In genomic region chr9:131840220-131840619, GRCh38 we compare ENCODE assay signal across 17 cellular contexts.
DNase-seq lines count a peak whose midpoint lies in the region; ATAC-seq and TF ChIP-seq lines count a peak whose summit lies in the region.
"Had no signal": no experiment of that assay in that cellular context is flagged by ENCODE, and none has a peak within 500 bp of the region (broad histone marks: within the 10 kb centered on the region; RNA-seq: fewer than 3 reads in every experiment).

No MANE protein-coding gene starts in this region.

- no peaks in the 10 kb centered on the region for H3K36me3 ChIP-seq in mucosa of rectum (ENCODE audit: control insufficient read depth in 2 of 2, insufficient read depth in 2 of 2, low read length in 2 of 2)
- no peaks in the 10 kb centered on the region for H3K36me3 ChIP-seq in esophagus squamous epithelium
- H3K36me3 ChIP-seq: cardiac muscle cell, stomach, upper lobe of right lung had no signal

- intact Hi-C loops in esophagus squamous epithelium (cut with DNase I) = no loop called here

- H3K4me1 ChIP-seq in mucosa of rectum (ENCODE audit: control insufficient read depth in 2 of 2, insufficient read depth in 2 of 2, low read length in 2 of 2) = peaks cover 0 to 5% of the 10 kb centered on the region in 2 donors
- peaks cover 0 to 3% (median 0%) of the 10 kb centered on the region in 3 donors for H3K4me1 ChIP-seq in esophagus squamous epithelium
- H3K4me1 ChIP-seq: upper lobe of right lung had no signal

- no peak for TF ChIP-seq POLR2A in esophagus squamous epithelium (IDR thresholded peaks at IDR 0.05)

- H3K27ac ChIP-seq in mucosa of rectum (ENCODE audit: low read depth in 2 of 2, low read length in 2 of 2) (peak overlapping the region; percentile 1 to 43), esophagus squamous epithelium (no peak overlapping the region)
- H3K27ac ChIP-seq: cardiac muscle cell, epithelial cell of prostate, stomach, upper lobe of right lung had no signal

- H3K27ac Mint-ChIP-seq in activated CD4-positive, alpha-beta T cell treated with anti-CD3 and anti-CD28 coated beads, Interleukin-2, amount 10 ng/mL, durations not matched to agents 7 days and 5 days = peak overlapping the region; percentile 98
- H3K27ac Mint-ChIP-seq in WTC11 = no peak overlapping the region
- H3K27ac Mint-ChIP-seq: memory B cell, naive B cell had no signal

- no peak; the same call in 1 of the 2 replicates for ATAC-seq in WTC11
- ATAC-seq in HG03460 (IDR thresholded peaks at IDR 0.05; ENCODE audit: unreplicated experiment) = no peak
- ATAC-seq: upper lobe of right lung had no signal

- H3K9ac ChIP-seq in mucosa of rectum (ENCODE audit: low read depth in 1 of 2, low read length in 2 of 2) = no peak overlapping the region

- H3K36me3 Mint-ChIP-seq in activated CD4-positive, alpha-beta T cell treated with anti-CD3 and anti-CD28 coated beads, Interleukin-2, amount 10 ng/mL, durations not matched to agents 7 days and 5 days (ENCODE audit: low read depth) = no peaks in the 10 kb centered on the region
- no peaks in the 10 kb centered on the region for H3K36me3 Mint-ChIP-seq in WTC11
- H3K36me3 Mint-ChIP-seq: memory B cell, naive B cell had no signal

- peak overlapping the region; percentile 28 for H3K4me3 Mint-ChIP-seq in activated CD4-positive, alpha-beta T cell treated with anti-CD3 and anti-CD28 coated beads, Interleukin-2, amount 10 ng/mL, durations not matched to agents 7 days and 5 days
- H3K4me3 Mint-ChIP-seq in WTC11 = no peak overlapping the region
- H3K4me3 Mint-ChIP-seq: memory B cell, naive B cell had no signal

- POLR2A ChIA-PET in activated CD4-positive, alpha-beta T cell treated with anti-CD3 and anti-CD28 coated beads, Interleukin-2, amount 10 ng/mL, durations not matched to agents 7 days and 5 days (lab: Charles Lee) = interaction anchor here (0.5 kb wide), 1 partner anchor 247 kb away, joined by 4 read pairs; no protein-coding TSS in a partner anchor
- POLR2A ChIA-PET in WTC11 (lab: Charles Lee) = no interaction called here

- no peaks in the 10 kb centered on the region for H3K9me3 ChIP-seq in mucosa of rectum (ENCODE audit: control insufficient read depth in 2 of 2, low read length in 2 of 2)
- H3K9me3 ChIP-seq in esophagus squamous epithelium = no peaks in the 10 kb centered on the region
- H3K9me3 ChIP-seq: stomach, upper lobe of right lung had no signal

- peak; percentile 43 for DNase-seq in activated CD4-positive, alpha-beta T cell treated with anti-CD3 and anti-CD28 coated beads, Interleukin-2, amount 10 ng/mL, durations not matched to agents 7 days and 5 days
- DNase-seq in activated CD4-positive, alpha-beta T cell treated with anti-CD3 and anti-CD28 coated beads, Interleukin-2, amount 50 U/mL, for 4 hours = no peak
- DNase-seq in CMK (ENCODE audit: low read depth) (peak; percentile 21), WTC11 (ENCODE audit: low spot score) (no peak), NAMALWA (ENCODE audit: low spot score) (no peak), esophagus squamous epithelium (lab: John Stamatoyannopoulos, UW) (no peak)
- DNase-seq: KBM-7, naive B cell, NCI-H1092 treated with DMSO at 0.1 percent for 48 hours, NCI-H2081, stomach, upper lobe of right lung had no signal

- H3K27me3 Mint-ChIP-seq in activated CD4-positive, alpha-beta T cell treated with anti-CD3 and anti-CD28 coated beads, Interleukin-2, amount 10 ng/mL, durations not matched to agents 7 days and 5 days = no peaks in the 10 kb centered on the region
- H3K27me3 Mint-ChIP-seq in WTC11 (ENCODE audit: low read depth) = no peaks in the 10 kb centered on the region

- H3K4me1 Mint-ChIP-seq in activated CD4-positive, alpha-beta T cell treated with anti-CD3 and anti-CD28 coated beads, Interleukin-2, amount 10 ng/mL, durations not matched to agents 7 days and 5 days = peaks cover 34% of the 10 kb centered on the region
- H3K4me1 Mint-ChIP-seq in WTC11 = peaks cover 14% of the 10 kb centered on the region
- H3K4me1 Mint-ChIP-seq: naive B cell had no signal

- no peak for TF ChIP-seq CTCF in WTC11 (IDR thresholded peaks at IDR 0.05)
- no peak for TF ChIP-seq CTCF in esophagus squamous epithelium (IDR thresholded peaks at IDR 0.05)

- H3K9me3 Mint-ChIP-seq in activated CD4-positive, alpha-beta T cell treated with anti-CD3 and anti-CD28 coated beads, Interleukin-2, amount 10 ng/mL, durations not matched to agents 7 days and 5 days = peaks cover 2% of the 10 kb centered on the region
- no peaks in the 10 kb centered on the region for H3K9me3 Mint-ChIP-seq in WTC11
- H3K9me3 Mint-ChIP-seq: memory B cell had no signal

- CTCF ChIA-PET in activated CD4-positive, alpha-beta T cell treated with anti-CD3 and anti-CD28 coated beads, Interleukin-2, amount 10 ng/mL, durations not matched to agents 7 days and 5 days (lab: Charles Lee) = interaction anchor here (1.1 to 1.9 kb wide), 3 partner anchors 9 to 22 kb away, joined by 3 to 7 read pairs (median 5); no protein-coding TSS in a partner anchor
- CTCF ChIA-PET in WTC11 (lab: Charles Lee) = interaction anchor here (0.6 to 1.6 kb wide), 6 partner anchors 10 to 396 kb away, joined by 3 to 6 read pairs (median 4); no protein-coding TSS in a partner anchor

- 74 to 82% methylated on average over 7 of the region's 8 CpGs for WGBS in esophagus squamous epithelium, 2 donors

- H3K27me3 ChIP-seq in mucosa of rectum (ENCODE audit: control insufficient read depth in 2 of 2, insufficient read depth in 2 of 2, low read length in 2 of 2) = no peaks in the 10 kb centered on the region
- H3K27me3 ChIP-seq in esophagus squamous epithelium = peaks cover 0 to 76% (median 0%) of the 10 kb centered on the region in 4 donors
- H3K27me3 ChIP-seq: cardiac muscle cell had no signal

- H3K4me3 ChIP-seq in mucosa of rectum (ENCODE audit: low read length in 2 of 2) (no peak overlapping the region), esophagus squamous epithelium (no peak overlapping the region)
- H3K4me3 ChIP-seq: cardiac muscle cell, stomach, upper lobe of right lung had no signal

TF ChIP-seq in WTC11, 78 proteins besides CTCF, POLR2A, EP300 and RAD21:
- no peak for TF ChIP-seq NFATC4 (CRISPR knock-in tag; IDR thresholded peaks at IDR 0.05)
- no peak for TF ChIP-seq NFE2L1 (CRISPR knock-in tag; IDR thresholded peaks at IDR 0.05)
- peak; percentile 21; the same call in 1 of the 2 replicates for TF ChIP-seq NFYB (CRISPR knock-in tag; conservative IDR thresholded peaks at IDR 0.05; ENCODE audit: low read depth)
- no peak for TF ChIP-seq ZNF532 (CRISPR knock-in tag; IDR thresholded peaks at IDR 0.05; ENCODE audit: borderline replicate concordance)

Comparison
In these comparisons a context has a peak if more than half of its experiments do, and no peak if none do; other contexts are left out.
1. DNase-seq: peak in activated CD4-positive, alpha-beta T cell treated with anti-CD3 and anti-CD28 coated beads, Interleukin-2, amount 10 ng/mL, durations not matched to agents 7 days and 5 days (single experiment) and CMK (single experiment); none in activated CD4-positive, alpha-beta T cell treated with anti-CD3 and anti-CD28 coated beads, Interleukin-2, amount 50 U/mL, for 4 hours (0 of 2), WTC11 (single experiment), NAMALWA (single experiment) and esophagus squamous epithelium (single experiment).
2. H3K27ac ChIP-seq: peak in mucosa of rectum (2 of 2); none in esophagus squamous epithelium (0 of 4).